Comparison of ENCODE assay signal across 8 cellular contexts in the genomic region with DNA sequence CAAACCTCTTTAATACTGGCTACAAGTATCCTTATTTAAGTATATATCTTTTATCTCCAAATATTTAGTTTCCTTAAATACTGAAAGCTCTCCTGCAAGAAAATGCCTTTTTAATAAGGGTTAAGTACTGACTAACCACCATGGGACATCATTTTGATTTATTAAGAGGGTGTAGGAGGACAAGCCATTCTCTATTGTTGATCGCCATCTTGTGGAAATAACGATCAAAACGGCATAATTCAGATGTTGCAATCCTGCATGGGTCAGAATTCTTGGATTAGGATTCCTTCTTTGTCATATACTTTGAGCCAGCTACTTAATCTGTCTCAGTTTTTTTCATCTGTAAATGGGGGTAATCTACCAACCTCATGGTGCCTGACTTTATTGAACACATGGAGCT. TPM values are rescaled to one million over a fixed set of nuclear protein-coding genes. Genes with fewer than 3 reads are reported as not detected.
DNase-seq lines count a peak whose midpoint lies in the region; ATAC-seq and TF ChIP-seq lines count a peak whose summit lies in the region.

No MANE protein-coding gene starts in this region.

- no peaks in the 10 kb centered on the region for H3F3A ChIP-seq in MM.1S (ENCODE audit: insufficient read depth, low read length)

- H3K27ac Mint-ChIP-seq in Caco-2 (ENCODE audit: unreplicated experiment) (no peak overlapping the region), type B pancreatic cell (no peak overlapping the region)
- no peak overlapping the region for H3K27ac Mint-ChIP-seq in CD4-positive, alpha-beta T cell

- TF ChIP-seq CTCF in Caco-2 (IDR thresholded peaks at IDR 0.05; ENCODE audit: insufficient read depth in 1 of 2, low read depth in 1 of 2, low read length in 1 of 2, severe bottlenecking in 1 of 2, unreplicated experiment in 1 of 2) (peak; percentile 50 to 57), MM.1S (IDR thresholded peaks at IDR 0.05; ENCODE audit: low read length) (peak; percentile 41), VCaP (conservative IDR thresholded peaks at IDR 0.05) (peak; percentile 62), type B pancreatic cell (conservative IDR thresholded peaks at IDR 0.05) (peak; percentile 70)
- no peak for TF ChIP-seq CTCF in CD4-positive, alpha-beta T cell (IDR thresholded peaks at IDR 0.05)

- H3K27ac ChIP-seq in MM.1S (ENCODE audit: low read length) = no peak overlapping the region
- H3K27ac ChIP-seq in VCaP = no peak overlapping the region
- H3K27ac ChIP-seq in CD4-positive, alpha-beta T cell (ENCODE audit: low read depth, low read length) = no peak overlapping the region

- H3K79me2 ChIP-seq in MM.1S (ENCODE audit: low read length) = no peaks in the 10 kb centered on the region

- H3K4me3 ChIP-seq in Caco-2 (ENCODE audit: low read depth, low read length) (no peak overlapping the region), MM.1S (ENCODE audit: low read length) (no peak overlapping the region)

- H3K27me3 ChIP-seq in Caco-2 (replicated peaks; ENCODE audit: control insufficient read depth, insufficient read depth, low read length) (no peaks in the 10 kb centered on the region), MM.1S (replicated peaks; ENCODE audit: insufficient read depth, low read length) (no peaks in the 10 kb centered on the region)
- no peaks in the 10 kb centered on the region for H3K27me3 ChIP-seq in CD4-positive, alpha-beta T cell (ENCODE audit: control insufficient read depth, insufficient read depth, low read length)

- no peak overlapping the region for H2AFZ ChIP-seq in MM.1S (ENCODE audit: low read length)

- no peaks in the 10 kb centered on the region for H4K20me1 ChIP-seq in MM.1S (ENCODE audit: insufficient read depth, low read length)

- H3K9me2 ChIP-seq in MM.1S (replicated peaks; ENCODE audit: insufficient read depth, low read length) = no peaks in the 10 kb centered on the region

- H3K27me3 Mint-ChIP-seq in Caco-2 (ENCODE audit: insufficient read depth, unreplicated experiment) (no peaks in the 10 kb centered on the region), type B pancreatic cell (no peaks in the 10 kb centered on the region)
- no peaks in the 10 kb centered on the region for H3K27me3 Mint-ChIP-seq in CD4-positive, alpha-beta T cell

- H3K9me3 Mint-ChIP-seq in Caco-2 (ENCODE audit: unreplicated experiment) (no peaks in the 10 kb centered on the region), type B pancreatic cell (no peaks in the 10 kb centered on the region)
- peaks cover 2% of the 10 kb centered on the region for H3K9me3 Mint-ChIP-seq in CD4-positive, alpha-beta T cell

- H3K9ac ChIP-seq in MM.1S (ENCODE audit: low read length) = no peak overlapping the region

- no peaks in the 10 kb centered on the region for H3K36me3 Mint-ChIP-seq in Caco-2 (ENCODE audit: insufficient read depth, unreplicated experiment)
- H3K36me3 Mint-ChIP-seq in type B pancreatic cell = no peaks in the 10 kb centered on the region
- no peaks in the 10 kb centered on the region for H3K36me3 Mint-ChIP-seq in CD4-positive, alpha-beta T cell (ENCODE audit: low read depth)

- no peak overlapping the region for H3K4me2 ChIP-seq in MM.1S (ENCODE audit: low read depth, low read length)

- no TSS peak for BruUV-seq in Caco-2 (replicated peaks; lab: Mats Ljungman, UMichigan)

- DNase-seq in Caco-2 = peak in 1 of 2 experiments; percentile 53
- peak; percentile 21 for DNase-seq in MM.1S
- DNase-seq in hepatic stellate cell (ENCODE audit: low spot score) = peak; percentile 66
- DNase-seq in type B pancreatic cell (ENCODE audit: extremely low spot score, unreplicated experiment) = no peak
- DNase-seq in CD4-positive, alpha-beta T cell = no peak
- DNase-seq in DMS79 treated with DMSO at 0.1 percent for 48 hours (lab: John Stamatoyannopoulos, UW) = no peak

- H3K4me1 ChIP-seq in Caco-2 (no peaks in the 10 kb centered on the region), MM.1S (ENCODE audit: low read length) (no peaks in the 10 kb centered on the region)

- no peaks in the 10 kb centered on the region for H3K4me1 Mint-ChIP-seq in Caco-2 (ENCODE audit: low read depth, unreplicated experiment)
- no peaks in the 10 kb centered on the region for H3K4me1 Mint-ChIP-seq in type B pancreatic cell (ENCODE audit: unreplicated experiment)
- H3K4me1 Mint-ChIP-seq in CD4-positive, alpha-beta T cell (ENCODE audit: low read depth) = no peaks in the 10 kb centered on the region

- H3K4me3 Mint-ChIP-seq in Caco-2 (ENCODE audit: unreplicated experiment) (no peak overlapping the region), type B pancreatic cell (no peak overlapping the region)
- no peak overlapping the region for H3K4me3 Mint-ChIP-seq in CD4-positive, alpha-beta T cell

- no peak for ATAC-seq in GM19463 (IDR thresholded peaks at IDR 0.05; ENCODE audit: unreplicated experiment)
- ATAC-seq in CD4-positive, alpha-beta T cell (ENCODE audit: poor library complexity) = no peak

- no peaks in the 10 kb centered on the region for H3K36me3 ChIP-seq in Caco-2 (ENCODE audit: control insufficient read depth, insufficient read depth, low read length)
- no peaks in the 10 kb centered on the region for H3K36me3 ChIP-seq in MM.1S (replicated peaks; ENCODE audit: insufficient read depth, low read length)

- no peaks in the 10 kb centered on the region for H3K9me3 ChIP-seq in Caco-2
- H3K9me3 ChIP-seq in MM.1S (replicated peaks; ENCODE audit: insufficient read depth, low read length) = no peaks in the 10 kb centered on the region
- no peaks in the 10 kb centered on the region for H3K9me3 ChIP-seq in CD4-positive, alpha-beta T cell (ENCODE audit: control insufficient read depth, low read length)

- POLR2A ChIA-PET in Caco-2 (lab: Charles Lee) = no interaction called here
- POLR2A ChIA-PET in CD4-positive, alpha-beta T cell (lab: Charles Lee) = no interaction called here

- CTCF ChIA-PET in Caco-2 (lab: Charles Lee) = interaction anchor here (0.6 to 1.5 kb wide), 2 partner anchors 48 to 80 kb away, joined by 3 to 10 read pairs; no protein-coding TSS in a partner anchor
- CTCF ChIA-PET in CD4-positive, alpha-beta T cell (lab: Charles Lee) = no interaction called here

- intact Hi-C loops in Caco-2 (cut with micrococcal nuclease; ENCODE audit: unreplicated experiment) = loop anchor here (1.0 to 2.0 kb wide), 5 partner anchors 40 to 307 kb away; no protein-coding TSS in a partner anchor
- intact Hi-C loops in CD4-positive, alpha-beta T cell (cut with DNase I, micrococcal nuclease) = no loop called here

RNA-seq across cellular contexts. Expression of a gene that starts 28.7 kb away (rescaled TPM):
- total RNA-seq in Caco-2 (2022) (0.63 TPM in 1 of 2 replicates, not detected in the other), type B pancreatic cell (ENCODE audit: low replicate concordance) (not detected in 2 replicates)
- not detected for total RNA-seq in CD4-positive, alpha-beta T cell

RNA-seq across cellular contexts. Expression of a gene that starts 56.5 kb away (rescaled TPM):
- total RNA-seq in Caco-2 (2022) (not detected in 2 replicates), type B pancreatic cell (ENCODE audit: low replicate concordance) (1.4 TPM in 1 of 2 replicates, not detected in the other)
- not detected for total RNA-seq in CD4-positive, alpha-beta T cell

Comparison
In these comparisons a context has a peak if more than half of its experiments do, and no peak if none do; other contexts are left out.
1. DNase-seq: peak in MM.1S (single experiment) and hepatic stellate cell (single experiment); none in type B pancreatic cell (single experiment), CD4-positive, alpha-beta T cell (0 of 10) and DMS79 treated with DMSO at 0.1 percent for 48 hours (single experiment).